Comparison of ENCODE assay signal across 1 cellular context in the genomic region with DNA sequence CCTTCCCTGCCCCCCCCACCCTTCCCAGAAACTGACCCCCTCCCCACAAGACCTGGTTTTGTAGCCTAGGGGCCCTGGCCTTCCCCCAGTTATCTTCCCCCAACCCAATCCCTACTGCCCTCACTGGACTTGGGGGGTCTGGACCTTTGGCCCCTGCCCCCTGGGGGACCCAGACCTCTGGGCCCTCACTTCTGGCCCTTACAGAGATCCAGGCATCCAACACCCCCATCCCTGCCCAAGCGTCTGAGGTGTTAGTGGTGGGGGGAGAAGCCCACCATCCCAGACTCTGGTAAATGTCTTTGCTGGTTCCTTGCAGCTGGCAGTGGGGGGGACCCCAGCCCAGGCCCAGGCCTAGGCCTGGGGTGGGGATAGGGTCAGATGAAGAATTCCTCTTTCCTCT.
TF ChIP-seq lines count a peak whose summit lies in the region.

No MANE protein-coding gene starts in this region.

TF ChIP-seq in H1, 55 proteins besides CTCF, POLR2A, EP300 and RAD21:
- TF ChIP-seq, protein P1, sequence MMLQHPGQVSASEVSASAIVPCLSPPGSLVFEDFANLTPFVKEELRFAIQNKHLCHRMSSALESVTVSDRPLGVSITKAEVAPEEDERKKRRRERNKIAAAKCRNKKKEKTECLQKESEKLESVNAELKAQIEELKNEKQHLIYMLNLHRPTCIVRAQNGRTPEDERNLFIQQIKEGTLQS (IDR thresholded peaks at IDR 0.05; ENCODE audit: insufficient read depth, low read depth, low read length), result no peak
- TF ChIP-seq CTBP2 (IDR thresholded peaks at IDR 0.05; ENCODE audit: borderline replicate concordance, insufficient read depth, insufficient read length, low read length) (no peak), KDM4A (IDR thresholded peaks at IDR 0.05; ENCODE audit: low read depth, low read length, severe bottlenecking) (no peak), CEBPB (IDR thresholded peaks at IDR 0.05; ENCODE audit: low read depth, low read length) (no peak), CHD2 (IDR thresholded peaks at IDR 0.05; ENCODE audit: low read length) (no peak), NANOG (IDR thresholded peaks at IDR 0.05; ENCODE audit: insufficient read depth, low read depth, low read length, poor library complexity, severe bottlenecking) (no peak), JUND (IDR thresholded peaks at IDR 0.05; ENCODE audit: low read length) (no peak), CHD1 (IDR thresholded peaks at IDR 0.05; ENCODE audit: low read depth, low read length) (no peak)
